2 cellular contexts compared by ENCODE assay signal in the genomic region with DNA sequence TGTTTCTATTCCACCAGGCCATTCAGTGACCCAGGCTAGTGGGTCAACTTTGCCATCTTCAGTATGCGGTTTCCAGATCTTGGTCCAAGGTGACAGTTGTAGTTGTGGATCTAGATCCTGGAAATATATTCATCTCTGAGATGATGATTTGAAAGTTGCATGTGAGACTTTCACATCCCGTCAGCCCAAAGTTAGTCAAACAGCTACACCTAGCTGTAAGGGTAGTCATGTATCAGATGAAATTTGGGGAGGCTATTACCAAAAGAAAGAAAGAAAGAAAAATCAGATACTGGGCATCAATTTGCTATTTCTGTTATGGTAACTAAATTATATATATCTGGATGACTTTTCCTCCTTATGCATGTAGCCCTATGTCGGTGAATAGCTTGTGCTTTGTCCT.
TF ChIP-seq lines count a peak whose summit lies in the region.

No MANE protein-coding gene starts in this region.

TF ChIP-seq in HCT116, 20 proteins besides CTCF, POLR2A, EP300 and RAD21 (continued from another document):
- TF ChIP-seq, protein P1, sequence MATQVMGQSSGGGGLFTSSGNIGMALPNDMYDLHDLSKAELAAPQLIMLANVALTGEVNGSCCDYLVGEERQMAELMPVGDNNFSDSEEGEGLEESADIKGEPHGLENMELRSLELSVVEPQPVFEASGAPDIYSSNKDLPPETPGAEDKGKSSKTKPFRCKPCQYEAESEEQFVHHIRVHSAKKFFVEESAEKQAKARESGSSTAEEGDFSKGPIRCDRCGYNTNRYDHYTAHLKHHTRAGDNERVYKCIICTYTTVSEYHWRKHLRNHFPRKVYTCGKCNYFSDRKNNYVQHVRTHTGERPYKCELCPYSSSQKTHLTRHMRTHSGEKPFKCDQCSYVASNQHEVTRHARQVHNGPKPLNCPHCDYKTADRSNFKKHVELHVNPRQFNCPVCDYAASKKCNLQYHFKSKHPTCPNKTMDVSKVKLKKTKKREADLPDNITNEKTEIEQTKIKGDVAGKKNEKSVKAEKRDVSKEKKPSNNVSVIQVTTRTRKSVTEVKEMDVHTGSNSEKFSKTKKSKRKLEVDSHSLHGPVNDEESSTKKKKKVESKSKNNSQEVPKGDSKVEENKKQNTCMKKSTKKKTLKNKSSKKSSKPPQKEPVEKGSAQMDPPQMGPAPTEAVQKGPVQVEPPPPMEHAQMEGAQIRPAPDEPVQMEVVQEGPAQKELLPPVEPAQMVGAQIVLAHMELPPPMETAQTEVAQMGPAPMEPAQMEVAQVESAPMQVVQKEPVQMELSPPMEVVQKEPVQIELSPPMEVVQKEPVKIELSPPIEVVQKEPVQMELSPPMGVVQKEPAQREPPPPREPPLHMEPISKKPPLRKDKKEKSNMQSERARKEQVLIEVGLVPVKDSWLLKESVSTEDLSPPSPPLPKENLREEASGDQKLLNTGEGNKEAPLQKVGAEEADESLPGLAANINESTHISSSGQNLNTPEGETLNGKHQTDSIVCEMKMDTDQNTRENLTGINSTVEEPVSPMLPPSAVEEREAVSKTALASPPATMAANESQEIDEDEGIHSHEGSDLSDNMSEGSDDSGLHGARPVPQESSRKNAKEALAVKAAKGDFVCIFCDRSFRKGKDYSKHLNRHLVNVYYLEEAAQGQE (IDR thresholded peaks at IDR 0.05; ENCODE audit: low read depth) = no peak
- TF ChIP-seq EZH2phosphoT487 (IDR thresholded peaks at IDR 0.05; ENCODE audit: borderline replicate concordance) = no peak
TF ChIP-seq in HCT116: peak in this region for 0.

TF ChIP-seq in neural cell, 6 proteins besides CTCF, POLR2A, EP300 and RAD21 (continued from another document):
- TF ChIP-seq EZH2 (IDR thresholded peaks at IDR 0.05; ENCODE audit: borderline replicate concordance, insufficient read depth, low read length, poor library complexity, severe bottlenecking) (no peak), POLR2AphosphoS5 (IDR thresholded peaks at IDR 0.05) (no peak), SMC3 (conservative IDR thresholded peaks at IDR 0.05; ENCODE audit: poor library complexity) (no peak), MXI1 (conservative IDR thresholded peaks at IDR 0.05; ENCODE audit: poor library complexity, severe bottlenecking) (no peak)
- TF ChIP-seq, protein P1 (IDR thresholded peaks at IDR 0.05; ENCODE audit: borderline replicate concordance) = no peak
